ENCODE assay signal across 15 cellular contexts in genomic region chr13:22176968-22177545, GRCh38.
A peak's percentile ranks its signal among the peaks of the same experiment; 100 is the strongest.
DNase-seq lines count a peak whose midpoint lies in the region; ATAC-seq and TF ChIP-seq lines count a peak whose summit lies in the region.
"Had no signal": no experiment of that assay in that cellular context is flagged by ENCODE, and none has a peak within 500 bp of the region (broad histone marks: within the 10 kb centered on the region; RNA-seq: fewer than 3 reads in every experiment).

No MANE protein-coding gene starts in this region.

- peaks cover 0 to 3% (median 0%) of the 10 kb centered on the region in 7 donors for H3K9me3 Mint-ChIP-seq in CD4-positive, CD25-positive, alpha-beta regulatory T cell

- TF ChIP-seq CTCF in HEK293 (tag by site-specific recombination; IDR thresholded peaks at IDR 0.05) (no peak), psoas muscle (IDR thresholded peaks at IDR 0.05) (no peak)

- no peak overlapping the region for H3K27ac ChIP-seq in CD4-positive, CD25-positive, alpha-beta regulatory T cell (ENCODE audit: insufficient read depth, low read length, poor library complexity, severe bottlenecking)
- H3K27ac ChIP-seq in HEK293 (ENCODE audit: extremely low read depth, low read depth, low read length), result no peak overlapping the region
- no peak overlapping the region for H3K27ac ChIP-seq in psoas muscle
- H3K27ac ChIP-seq: BLaER1 treated with 17β-estradiol and CSF1 and Interleukin-3, amounts not matched to agents 10 nM and 100 nM had no signal

- H3K27me3 ChIP-seq in CD4-positive, CD25-positive, alpha-beta regulatory T cell (ENCODE audit: control insufficient read depth, insufficient read depth, low read length), result no peaks in the 10 kb centered on the region
- peaks cover 0 to 4% (median 0%) of the 10 kb centered on the region in 3 donors for H3K27me3 ChIP-seq in psoas muscle (ENCODE audit: insufficient read depth in 3 of 3, low read length in 2 of 3)
- H3K27me3 ChIP-seq: BLaER1 treated with 17β-estradiol and CSF1 and Interleukin-3, amounts not matched to agents 10 nM and 100 nM had no signal

- 49 to 54% (median 54%) methylated on average over 4 of the region's 4 CpGs for WGBS in psoas muscle, 3 donors

- no peaks in the 10 kb centered on the region for H3K36me3 ChIP-seq in CD4-positive, CD25-positive, alpha-beta regulatory T cell (ENCODE audit: control insufficient read depth, insufficient read depth, low read length)
- H3K36me3 ChIP-seq in HEK293 (ENCODE audit: control insufficient read depth in 2 of 2, insufficient read depth in 1 of 2, low read length in 2 of 2), result no peaks in the 10 kb centered on the region
- no peaks in the 10 kb centered on the region for H3K36me3 ChIP-seq in psoas muscle (ENCODE audit: insufficient read depth in 1 of 2, low read depth in 1 of 2)
- H3K36me3 ChIP-seq: BLaER1 treated with 17β-estradiol and CSF1 and Interleukin-3, amounts not matched to agents 10 nM and 100 nM had no signal

- CTCF ChIA-PET in HEK293 (lab: Yijun Ruan, JAX), result interaction anchor here (0.6 to 0.7 kb wide), 2 partner anchors 126 to 494 kb away, joined by 4 to 5 read pairs; no protein-coding TSS in a partner anchor

- no peaks in the 10 kb centered on the region for H3K27me3 Mint-ChIP-seq in CD4-positive, CD25-positive, alpha-beta regulatory T cell

- peaks cover 0 to 4% (median 0%) of the 10 kb centered on the region in 4 donors for H3K4me1 Mint-ChIP-seq in CD4-positive, CD25-positive, alpha-beta regulatory T cell
- H3K4me1 Mint-ChIP-seq: IgD-negative memory B cell had no signal

- H3K9me3 ChIP-seq in CD4-positive, CD25-positive, alpha-beta regulatory T cell (ENCODE audit: control insufficient read depth in 2 of 2, low read length in 2 of 2), result no peaks in the 10 kb centered on the region
- H3K9me3 ChIP-seq in HEK293 (ENCODE audit: control insufficient read depth, insufficient read depth, low read depth, low read length) (no peaks in the 10 kb centered on the region), psoas muscle (peaks cover 12% of the 10 kb centered on the region)

- no peak overlapping the region for H3K4me3 ChIP-seq in CD4-positive, CD25-positive, alpha-beta regulatory T cell (ENCODE audit: low read depth, low read length)
- H3K4me3 ChIP-seq in HEK293 (ENCODE audit: low read depth, low read length) (no peak overlapping the region), psoas muscle (no peak overlapping the region)
- H3K4me3 ChIP-seq: BLaER1 treated with 17β-estradiol and CSF1 and Interleukin-3, amounts not matched to agents 10 nM and 100 nM had no signal

- intact Hi-C loops in psoas muscle (cut with DNase I), result no loop called here

- peak overlapping the region in 2 of 3 donors; percentile 2 to 7 for H3K27ac Mint-ChIP-seq in CD4-positive, CD25-positive, alpha-beta regulatory T cell
- H3K27ac Mint-ChIP-seq: H9, IgD-negative memory B cell had no signal

- no peaks in the 10 kb centered on the region for H3K4me1 ChIP-seq in CD4-positive, CD25-positive, alpha-beta regulatory T cell (ENCODE audit: control insufficient read depth, insufficient read depth, low read length, poor library complexity, severe bottlenecking)
- H3K4me1 ChIP-seq in HEK293 (ENCODE audit: control insufficient read depth, insufficient read depth, low read length) (no peaks in the 10 kb centered on the region), psoas muscle (no peaks in the 10 kb centered on the region)

- POLR2A ChIA-PET in HEK293 (lab: Yijun Ruan, JAX), result no interaction called here

- no peak for ATAC-seq in CD4-positive, CD25-positive, alpha-beta regulatory T cell (ENCODE audit: low read depth in 2 of 2)
- ATAC-seq in psoas muscle (no peak), HG02588 (IDR thresholded peaks at IDR 0.05; ENCODE audit: unreplicated experiment) (no peak)
- ATAC-seq: PC-3 had no signal

- no peak overlapping the region for H3K4me3 Mint-ChIP-seq in CD4-positive, CD25-positive, alpha-beta regulatory T cell
- H3K4me3 Mint-ChIP-seq: H9, IgD-negative memory B cell had no signal

- H3K36me3 Mint-ChIP-seq in CD4-positive, CD25-positive, alpha-beta regulatory T cell, result no peaks in the 10 kb centered on the region
- H3K36me3 Mint-ChIP-seq: IgD-negative memory B cell had no signal

- no peak for DNase-seq in CD4-positive, CD25-positive, alpha-beta regulatory T cell
- DNase-seq in NCI-H345 (lab: John Stamatoyannopoulos, UW) (peak; percentile 53), amniotic epithelial cell (ENCODE audit: low read depth) (peak; percentile 1), psoas muscle (no peak), A172 (ENCODE audit: low spot score) (no peak)
- DNase-seq: DND-41, GDM1, H9, NCI-H1930, NCI-H446 treated with DMSO at 0.1 percent for 48 hours, PC-3 had no signal

TF ChIP-seq in HEK293, 187 proteins besides CTCF, POLR2A, EP300 and RAD21:
- TF ChIP-seq ZNF211 (tag by site-specific recombination; IDR thresholded peaks at IDR 0.05; ENCODE audit: low read depth), result no peak
- peak; percentile 49 for TF ChIP-seq PRDM10 (tag by site-specific recombination; IDR thresholded peaks at IDR 0.05)

Comparison
In these comparisons a context has a peak if more than half of its experiments do, and no peak if none do; other contexts are left out.
1. DNase-seq: peak in NCI-H345 (single experiment) and amniotic epithelial cell (single experiment); none in CD4-positive, CD25-positive, alpha-beta regulatory T cell (0 of 3), psoas muscle (0 of 2) and A172 (single experiment).